In genomic region chr12:50314629-50315312, GRCh38 we compare ENCODE assay signal across 8 cellular contexts. TPM values are rescaled to one million over a fixed set of nuclear protein-coding genes. Genes with fewer than 3 reads are reported as not detected.
DNase-seq lines count a peak whose midpoint lies in the region; ATAC-seq and TF ChIP-seq lines count a peak whose summit lies in the region.

No MANE protein-coding gene starts in this region.

- POLR2A ChIA-PET in HEK293 (lab: Yijun Ruan, JAX): interaction anchor here (0.7 to 1.2 kb wide), 5 partner anchors 103 to 214 kb away, joined by 3 read pairs; partner anchors contain the start of genes CERS5 and COX14

- CTCF ChIA-PET in HEK293 (lab: Yijun Ruan, JAX): interaction anchor here (0.5 to 2.5 kb wide), 51 partner anchors 8 to 447 kb away, joined by 3 to 41 read pairs (median 4); partner anchors contain the start of genes COX14, FAM186A, GPD1 and SMARCD1

- H3K36me3 ChIP-seq in HEK293 (ENCODE audit: control insufficient read depth in 2 of 2, insufficient read depth in 1 of 2, low read length in 2 of 2) (no peaks in the 10 kb centered on the region; a peak in 1 of 3 replicates), psoas muscle (ENCODE audit: insufficient read depth in 1 of 2, low read depth in 1 of 2) (no peaks in the 10 kb centered on the region)

- H3K4me3 ChIP-seq in HEK293 (ENCODE audit: low read depth, low read length) (no peak overlapping the region), psoas muscle (no peak overlapping the region)

- H3K9me3 ChIP-seq in HEK293 (ENCODE audit: control insufficient read depth, insufficient read depth, low read depth, low read length) (no peaks in the 10 kb centered on the region), psoas muscle (no peaks in the 10 kb centered on the region)

- TF ChIP-seq CTCF in HEK293 (tag by site-specific recombination; IDR thresholded peaks at IDR 0.05) (peak; percentile 48; the same call in 1 of the 2 replicates), psoas muscle (IDR thresholded peaks at IDR 0.05) (peak; percentile 57)

- H3K4me1 ChIP-seq in HEK293 (ENCODE audit: control insufficient read depth, insufficient read depth, low read length): no peaks in the 10 kb centered on the region
- H3K4me1 ChIP-seq in psoas muscle: peaks cover 7% of the 10 kb centered on the region

- DNase-seq in CD1c-positive myeloid dendritic cell (ENCODE audit: extremely low spot score) (peak; percentile 11), OCI-M1 (lab: John Stamatoyannopoulos, UW) (peak; percentile 48), fibroblast of gingiva (ENCODE audit: low read depth) (peak; percentile 44), psoas muscle (no peak), OCI-M2 (lab: John Stamatoyannopoulos, UW; ENCODE audit: unreplicated experiment) (no peak)
- no peak for DNase-seq in stimulated activated CD4-positive, alpha-beta T cell treated with anti-CD3 and anti-CD28 coated beads, Interleukin-2, amount 100 ng/mL, for 24 hours

- H3K27ac ChIP-seq in HEK293 (ENCODE audit: extremely low read depth, low read depth, low read length) (no peak overlapping the region), psoas muscle (no peak overlapping the region)

- ATAC-seq in psoas muscle (peak in 1 of 4 donors; percentile 51), GM18868 (IDR thresholded peaks at IDR 0.05; ENCODE audit: unreplicated experiment) (no peak)

- WGBS in psoas muscle, 3 donors: 66 to 72% (median 72%) methylated on average over 7 of the region's 7 CpGs

- intact Hi-C loops in psoas muscle (cut with DNase I): loop anchor here (2.0 to 5.0 kb wide), 2 partner anchors 127 to 182 kb away; no protein-coding TSS in a partner anchor

- H3K27me3 ChIP-seq in psoas muscle (ENCODE audit: insufficient read depth in 3 of 3, low read length in 2 of 3): no peaks in the 10 kb centered on the region

TF ChIP-seq in HEK293, 187 proteins besides CTCF, POLR2A, EP300 and RAD21:
- TF ChIP-seq ZNF114 (tag by site-specific recombination; IDR thresholded peaks at IDR 0.05): no peak
- no peak for TF ChIP-seq ZNF658 (tag by site-specific recombination; IDR thresholded peaks at IDR 0.05)
- TF ChIP-seq SALL2 (tag by site-specific recombination; IDR thresholded peaks at IDR 0.05; ENCODE audit: borderline replicate concordance): no peak
- TF ChIP-seq ZNF513 (tag by site-specific recombination; IDR thresholded peaks at IDR 0.05): no peak
- no peak for TF ChIP-seq PRDM2 (tag by site-specific recombination; IDR thresholded peaks at IDR 0.05; ENCODE audit: borderline replicate concordance)
- TF ChIP-seq GLI4 (tag by site-specific recombination; IDR thresholded peaks at IDR 0.05): no peak
- TF ChIP-seq ZBTB7A (tag by site-specific recombination; IDR thresholded peaks at IDR 0.05; ENCODE audit: low read depth): no peak
- no peak for TF ChIP-seq ZBTB17 (tag by site-specific recombination; IDR thresholded peaks at IDR 0.05)
- TF ChIP-seq ZNF654 (tag by site-specific recombination; IDR thresholded peaks at IDR 0.05; ENCODE audit: low read depth): peak; percentile 95
- TF ChIP-seq MYNN (tag by site-specific recombination; IDR thresholded peaks at IDR 0.05; ENCODE audit: borderline replicate concordance): no peak
- no peak for TF ChIP-seq GFI1B (tag by site-specific recombination; IDR thresholded peaks at IDR 0.05)
- TF ChIP-seq ZNF488 (tag by site-specific recombination; IDR thresholded peaks at IDR 0.05): no peak
- TF ChIP-seq RBAK (tag by site-specific recombination; IDR thresholded peaks at IDR 0.05): no peak
- TF ChIP-seq ZNF2 (tag by site-specific recombination; IDR thresholded peaks at IDR 0.05): 0 out of 2 replicates have a peak, but pooled peaks have one; percentile 45
- no peak for TF ChIP-seq HOXD13 (CRISPR knock-in tag; IDR thresholded peaks at IDR 0.05; ENCODE audit: borderline replicate concordance)
- TF ChIP-seq ZNF16 (tag by site-specific recombination; IDR thresholded peaks at IDR 0.05; ENCODE audit: low read depth): no peak
- TF ChIP-seq ZNF324 (tag by site-specific recombination; IDR thresholded peaks at IDR 0.05): no peak
- no peak for TF ChIP-seq ZFP37 (tag by site-specific recombination; IDR thresholded peaks at IDR 0.05)
- no peak for TF ChIP-seq ZSCAN30 (tag by site-specific recombination; IDR thresholded peaks at IDR 0.05)
- peak; percentile 35; the same call in 1 of the 2 replicates for TF ChIP-seq SCRT2 (tag by site-specific recombination; IDR thresholded peaks at IDR 0.05)
- no peak for TF ChIP-seq ZBTB8A (tag by site-specific recombination; IDR thresholded peaks at IDR 0.05)
- TF ChIP-seq ZNF423 (tag by site-specific recombination; IDR thresholded peaks at IDR 0.05): no peak

RNA-seq across cellular contexts. Expression of gene LIMA1, which starts 31.5 kb away (rescaled TPM):
- total RNA-seq in psoas muscle: 10 to 100 TPM in 3 of 4 donors, 1 to 10 TPM in 1; 8.3 to 25.3 (median 17.5) TPM
- polyA plus RNA-seq in psoas muscle: 1 to 10 TPM; 5.6 to 9.0 (median 8.1) TPM

Comparison
In these comparisons a context has a peak if more than half of its experiments do, and no peak if none do; other contexts are left out.
1. DNase-seq: peak in CD1c-positive myeloid dendritic cell (single experiment), OCI-M1 (single experiment) and fibroblast of gingiva (single experiment); none in psoas muscle (0 of 2), OCI-M2 (single experiment) and stimulated activated CD4-positive, alpha-beta T cell treated with anti-CD3 and anti-CD28 coated beads, Interleukin-2, amount 100 ng/mL, for 24 hours (0 of 2).